In the genomic region with DNA sequence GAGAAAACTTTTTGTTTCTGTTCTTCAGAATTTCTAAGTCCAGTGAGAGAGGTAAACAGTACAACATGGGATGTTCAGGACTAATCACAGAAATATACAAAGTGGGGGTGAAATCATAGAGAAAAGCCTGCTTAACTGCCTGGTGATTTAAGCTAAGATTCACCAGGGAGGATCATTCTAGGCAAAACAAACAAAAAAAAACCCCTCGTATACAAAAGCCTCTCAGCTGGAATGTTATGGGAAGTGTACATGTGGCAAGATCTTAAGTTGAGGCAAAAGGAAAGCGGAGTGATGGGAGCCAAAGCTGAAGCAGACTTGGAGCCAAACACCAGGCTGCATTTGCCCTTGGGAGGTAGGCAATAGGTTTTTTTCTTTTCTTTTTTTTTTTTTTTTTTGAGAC, we compare ENCODE assay signal across 33 cellular contexts. TPM values are rescaled to one million over a fixed set of nuclear protein-coding genes. Genes with fewer than 3 reads are reported as not detected.
"Had no signal": no experiment of that assay in that cellular context is flagged by ENCODE, and none has a peak within 500 bp of the region (broad histone marks: within the 10 kb centered on the region; RNA-seq: fewer than 3 reads in every experiment).

No MANE protein-coding gene starts in this region.

- H3K27me3 Mint-ChIP-seq: activated CD4-positive, alpha-beta T cell treated with anti-CD3 and anti-CD28 coated beads, Interleukin-2, amount 10 ng/mL, durations not matched to agents 24 days and 14 days had no signal

- H3K9me3 ChIP-seq: SJCRH30 had no signal

- H3K27ac Mint-ChIP-seq: activated CD4-positive, alpha-beta T cell treated with anti-CD3 and anti-CD28 coated beads, Interleukin-2, amount 10 ng/mL, durations not matched to agents 24 days and 14 days; activated CD8-positive, alpha-beta T cell treated with anti-CD3 and anti-CD28 coated beads for 36 hours; activated naive CD4-positive, alpha-beta T cell treated with anti-CD3 and anti-CD28 coated beads for 36 hours; activated naive CD8-positive, alpha-beta T cell; activated naive CD8-positive, alpha-beta T cell treated with anti-CD3 and anti-CD28 coated beads, Interleukin-2, amount 50 U/mL, for 24 hours; activated T-cell treated with anti-CD3 and anti-CD28 coated beads, Interleukin-2, amount 50 U/mL, for 72 hours; activated T-helper 17 cell treated with anti-CD3 and anti-CD28 coated beads, Interleukin-2, amount 50 U/mL, for 72 hours had no signal

- H3K4me2 ChIP-seq: KMS-11 had no signal

- H3K4me3 ChIP-seq: cardiac muscle cell, SJCRH30, SK-N-MC had no signal

- H3K27ac ChIP-seq: brain microvascular endothelial cell, cardiac muscle cell, KMS-11, SJCRH30, SK-N-MC, WERI-Rb-1 had no signal

- H3K36me3 ChIP-seq: brain microvascular endothelial cell, cardiac muscle cell, SJCRH30, WERI-Rb-1 had no signal

- H3K9ac ChIP-seq: KMS-11 had no signal

- H3K4me3 Mint-ChIP-seq: activated CD4-positive, alpha-beta T cell treated with anti-CD3 and anti-CD28 coated beads, Interleukin-2, amount 10 ng/mL, durations not matched to agents 24 days and 14 days; activated CD8-positive, alpha-beta T cell treated with anti-CD3 and anti-CD28 coated beads for 36 hours; activated naive CD4-positive, alpha-beta T cell treated with anti-CD3 and anti-CD28 coated beads for 36 hours; activated naive CD8-positive, alpha-beta T cell; activated naive CD8-positive, alpha-beta T cell treated with anti-CD3 and anti-CD28 coated beads, Interleukin-2, amount 50 U/mL, for 24 hours; activated T-cell treated with anti-CD3 and anti-CD28 coated beads, Interleukin-2, amount 50 U/mL, for 72 hours; activated T-helper 17 cell treated with anti-CD3 and anti-CD28 coated beads, Interleukin-2, amount 50 U/mL, for 72 hours; central memory CD8-positive, alpha-beta T cell had no signal

- DNase-seq: activated CD4-positive, alpha-beta T cell treated with anti-CD3 and anti-CD28 coated beads, Interleukin-2, amount 10 ng/mL, durations not matched to agents 24 days and 14 days; activated CD4-positive, alpha-beta T cell treated with anti-CD3 and anti-CD28 coated beads, Interleukin-2, amount 50 U/mL, for 4 hours; activated CD8-positive, alpha-beta T cell treated with anti-CD3 and anti-CD28 coated beads for 36 hours; activated effector memory CD4-positive, alpha-beta T cell treated with anti-CD3 and anti-CD28 coated beads, Interleukin-2, amount 50 U/mL, for 16 hours; activated naive CD4-positive, alpha-beta T cell treated with anti-CD3 and anti-CD28 coated beads for 36 hours; activated naive CD8-positive, alpha-beta T cell treated with anti-CD3 and anti-CD28 coated beads, Interleukin-2, amount 50 U/mL, for 24 hours; activated T-cell treated with anti-CD3 and anti-CD28 coated beads, Interleukin-2, amount 50 U/mL, for 1 hour; activated T-cell treated with anti-CD3 and anti-CD28 coated beads, Interleukin-2, amount 50 U/mL, for 72 hours; anterior cingulate cortex; brain microvascular endothelial cell; NCI-H1092 treated with DMSO at 0.1 percent for 48 hours; NCI-H1417; NCI-H146; NCI-H187; NCI-H2029 treated with DMSO at 0.1 percent for 48 hours; NCI-H2107; NCI-H226; NCI-H446 treated with DMSO at 0.1 percent for 48 hours; NCI-H524 treated with DMSO at 0.1 percent for 48 hours; SHP77; SJCRH30; T1000; WERI-Rb-1 had no signal

- H3K36me3 Mint-ChIP-seq: activated naive CD8-positive, alpha-beta T cell had no signal

- H3K27me3 ChIP-seq: brain microvascular endothelial cell, cardiac muscle cell had no signal

- ATAC-seq: activated CD8-positive, alpha-beta T cell treated with anti-CD3 and anti-CD28 coated beads for 36 hours; activated naive CD8-positive, alpha-beta T cell treated with anti-CD3 and anti-CD28 coated beads, Interleukin-2, amount 50 U/mL, for 24 hours; activated T-cell treated with anti-CD3 and anti-CD28 coated beads, Interleukin-2, amount 50 U/mL, for 72 hours; activated T-helper 17 cell treated with anti-CD3 and anti-CD28 coated beads, Interleukin-2, amount 50 U/mL, for 72 hours; Panc1 had no signal

- H3K9me3 Mint-ChIP-seq: activated CD4-positive, alpha-beta T cell treated with anti-CD3 and anti-CD28 coated beads, Interleukin-2, amount 10 ng/mL, durations not matched to agents 24 days and 14 days; activated CD8-positive, alpha-beta T cell treated with anti-CD3 and anti-CD28 coated beads for 36 hours; activated naive CD4-positive, alpha-beta T cell treated with anti-CD3 and anti-CD28 coated beads for 36 hours; activated naive CD8-positive, alpha-beta T cell treated with anti-CD3 and anti-CD28 coated beads, Interleukin-2, amount 50 U/mL, for 24 hours; activated T-cell treated with anti-CD3 and anti-CD28 coated beads, Interleukin-2, amount 50 U/mL, for 72 hours; activated T-helper 17 cell treated with anti-CD3 and anti-CD28 coated beads, Interleukin-2, amount 50 U/mL, for 72 hours; central memory CD8-positive, alpha-beta T cell had no signal

- H3K4me1 Mint-ChIP-seq: activated CD4-positive, alpha-beta T cell treated with anti-CD3 and anti-CD28 coated beads, Interleukin-2, amount 10 ng/mL, durations not matched to agents 24 days and 14 days; activated naive CD8-positive, alpha-beta T cell treated with anti-CD3 and anti-CD28 coated beads, Interleukin-2, amount 50 U/mL, for 24 hours; activated T-helper 17 cell treated with anti-CD3 and anti-CD28 coated beads, Interleukin-2, amount 50 U/mL, for 72 hours; central memory CD8-positive, alpha-beta T cell had no signal

- H3K4me1 ChIP-seq: SJCRH30 had no signal

RNA-seq across cellular contexts. Expression of gene TJP1, which starts 40.0 kb away (rescaled TPM):
- total RNA-seq: activated CD4-positive, alpha-beta T cell treated with anti-CD3 and anti-CD28 coated beads, Interleukin-2, amount 10 ng/mL, durations not matched to agents 24 days and 14 days; activated CD8-positive, alpha-beta memory T cell treated with anti-CD3 and anti-CD28 coated beads for 36 hours; activated CD8-positive, alpha-beta T cell treated with anti-CD3 and anti-CD28 coated beads for 36 hours; activated naive CD4-positive, alpha-beta T cell treated with anti-CD3 and anti-CD28 coated beads for 36 hours; activated T-helper 17 cell treated with anti-CD3 and anti-CD28 coated beads, Interleukin-2, amount 50 U/mL, for 72 hours; T-helper 1 cell treated with Interleukin-12 subunit alpha and Interleukin-12 subunit beta and Interleukin-4 antibody, amounts not matched to agents 30 ng/mL and 1 ng/mL, for 36 hours; T-helper 2 cell treated with Interferon-gamma antibody and Interleukin-4, amounts not matched to agents 100 ng/mL and 5 ng/mL, for 36 hours had no signal
